In genomic region chr4:169010125-169011023, GRCh38 we compare ENCODE assay signal across 1 cellular context.
TF ChIP-seq lines count a peak whose summit lies in the region.

Gene CBR4 (minus strand): TSS chr4:169010255. CDS start chr4:169010089, 166 bp downstream.

TF ChIP-seq in HepG2, 621 proteins besides CTCF, POLR2A, EP300 and RAD21 (continued from another document):
- TF ChIP-seq MYPOP (CRISPR knock-in tag; IDR thresholded peaks at IDR 0.05) (no peak), ZNF792 (CRISPR knock-in tag; IDR thresholded peaks at IDR 0.05) (no peak; the same call in 1 of the 2 replicates), SIX1 (CRISPR knock-in tag; IDR thresholded peaks at IDR 0.05; ENCODE audit: borderline replicate concordance) (no peak), FOXA3 (CRISPR knock-in tag; IDR thresholded peaks at IDR 0.05) (peak; percentile 41), ARID4A (CRISPR knock-in tag; IDR thresholded peaks at IDR 0.05; ENCODE audit: borderline replicate concordance) (peak; percentile 18; the same call in 1 of the 2 replicates), REPIN1 (CRISPR knock-in tag; IDR thresholded peaks at IDR 0.05; ENCODE audit: borderline replicate concordance, low read depth) (peak; percentile 60; the same call in 1 of the 2 replicates), SNRNP70 (IDR thresholded peaks at IDR 0.05; ENCODE audit: low read depth, low read length) (no peak), ZSCAN29 (CRISPR knock-in tag; conservative IDR thresholded peaks at IDR 0.05) (no peak), RCOR2 (CRISPR knock-in tag; IDR thresholded peaks at IDR 0.05) (no peak), ZNF572 (CRISPR knock-in tag; IDR thresholded peaks at IDR 0.05) (peak; percentile 64; the same call in 1 of the 2 replicates), XRCC5 (optimal IDR thresholded peaks at IDR 0.05; ENCODE audit: low read length) (peak; percentile 23), NR2F1 (CRISPR knock-in tag; IDR thresholded peaks at IDR 0.05) (no peak), SOX13 (IDR thresholded peaks at IDR 0.05) (no peak), SOX13 (CRISPR knock-in tag; conservative IDR thresholded peaks at IDR 0.05 in 1 of 2, IDR thresholded peaks at IDR 0.05 in 1 of 2) (peak in 1 of 2 experiments; percentile 33; a peak in 2 of 4 replicates), ZNF280B (CRISPR knock-in tag; IDR thresholded peaks at IDR 0.05; ENCODE audit: borderline replicate concordance) (0 out of 2 replicates have a peak, but pooled peaks have one; percentile 20), ZKSCAN8 (CRISPR knock-in tag; IDR thresholded peaks at IDR 0.05; ENCODE audit: borderline replicate concordance) (0 out of 2 replicates have a peak, but pooled peaks have one; percentile 43), ZNF788 (CRISPR knock-in tag; IDR thresholded peaks at IDR 0.05; ENCODE audit: borderline replicate concordance) (no peak; the same call in 1 of the 2 replicates), SUZ12 (IDR thresholded peaks at IDR 0.05; ENCODE audit: low read depth, low read length) (peak; percentile 69), HIVEP1 (CRISPR knock-in tag; IDR thresholded peaks at IDR 0.05) (peak; percentile 73; the same call in 1 of the 2 replicates), RBM22 (optimal IDR thresholded peaks at IDR 0.05; ENCODE audit: low read length) (no peak), KDM5A (IDR thresholded peaks at IDR 0.05; ENCODE audit: borderline replicate concordance, low read length) (peak; percentile 17; the same call in 1 of the 2 replicates), PHF21A (CRISPR knock-in tag; IDR thresholded peaks at IDR 0.05) (0 out of 2 replicates have a peak, but pooled peaks have one; percentile 49), NFKB2 (CRISPR knock-in tag; IDR thresholded peaks at IDR 0.05; ENCODE audit: borderline replicate concordance) (peak; percentile 20; the same call in 1 of the 2 replicates), ZFY (CRISPR knock-in tag; IDR thresholded peaks at IDR 0.05) (peak; percentile 67), ZNF274 (CRISPR knock-in tag; IDR thresholded peaks at IDR 0.05) (peak; percentile 81; the same call in 1 of the 2 replicates), SP1 (IDR thresholded peaks at IDR 0.05) (no peak), SP1 (CRISPR knock-in tag; IDR thresholded peaks at IDR 0.05) (no peak), RBFOX2 (IDR thresholded peaks at IDR 0.05; ENCODE audit: low read depth, low read length) (peak; percentile 76), BCLAF1 (IDR thresholded peaks at IDR 0.05) (no peak), ZNF12 (CRISPR knock-in tag; IDR thresholded peaks at IDR 0.05) (0 out of 2 replicates have a peak, but pooled peaks have one; percentile 20)
